In genomic region chr6:33962673-33963072, GRCh38 we compare ENCODE assay signal across 23 cellular contexts.
"Had no signal": no experiment of that assay in that cellular context is flagged by ENCODE, and none has a peak within 500 bp of the region (broad histone marks: within the 10 kb centered on the region; RNA-seq: fewer than 3 reads in every experiment).

No MANE protein-coding gene starts in this region.

- H3K36me3 ChIP-seq: colonic mucosa, prostate gland, right lobe of liver, tibial artery, vagina had no signal

- H3K9me3 Mint-ChIP-seq: activated naive CD4-positive, alpha-beta T cell treated with anti-CD3 and anti-CD28 coated beads, Interleukin-2, amount 50 U/mL, for 72 hours; activated T-helper 1 cell treated with anti-CD3 and anti-CD28 coated beads, Interleukin-12 subunit alpha, Interleukin-12 subunit beta, Interleukin-2, Interleukin-4 antibody, amounts not matched to agents 30 ng/mL and 10 ng/mL and 1 ng/mL, durations not matched to agents 14 hours and 24 hours and 36 hours had no signal

- ATAC-seq: left ventricle myocardium superior; natural killer cell; right lobe of liver; stimulated activated memory B cell treated with anti-CD40 and anti-IgM and Interleukin-4, amounts not matched to agents 10 μg/mL and 1 μg/mL and 100 μg/mL, for 72 hours; T-cell had no signal

- H3K4me1 Mint-ChIP-seq: stimulated activated memory B cell treated with anti-CD40 and anti-IgM and Interleukin-4, amounts not matched to agents 10 μg/mL and 1 μg/mL and 100 μg/mL, for 72 hours had no signal

- H3K27me3 ChIP-seq: colonic mucosa, right lobe of liver, vagina had no signal

- H3K4me3 Mint-ChIP-seq: activated T-helper 1 cell treated with anti-CD3 and anti-CD28 coated beads, Interleukin-12 subunit alpha, Interleukin-12 subunit beta, Interleukin-2, Interleukin-4 antibody, amounts not matched to agents 30 ng/mL and 10 ng/mL and 1 ng/mL, durations not matched to agents 14 hours and 24 hours and 36 hours; natural killer cell; stimulated activated memory B cell treated with anti-CD40 and anti-IgM and Interleukin-4, amounts not matched to agents 10 μg/mL and 1 μg/mL and 100 μg/mL, for 72 hours; T-cell had no signal

- H3K27ac Mint-ChIP-seq: activated naive CD4-positive, alpha-beta T cell treated with anti-CD3 and anti-CD28 coated beads, Interleukin-2, amount 50 U/mL, for 72 hours; activated T-helper 1 cell treated with anti-CD3 and anti-CD28 coated beads, Interleukin-12 subunit alpha, Interleukin-12 subunit beta, Interleukin-2, Interleukin-4 antibody, amounts not matched to agents 30 ng/mL and 10 ng/mL and 1 ng/mL, durations not matched to agents 14 hours and 24 hours and 36 hours; natural killer cell; stimulated activated memory B cell treated with anti-CD40 and anti-IgM and Interleukin-4, amounts not matched to agents 10 μg/mL and 1 μg/mL and 100 μg/mL, for 72 hours; T-cell had no signal

- H3K9ac ChIP-seq: SK-N-SH had no signal

- H3K4me3 ChIP-seq: colonic mucosa, prostate gland, right lobe of liver, tibial artery, vagina had no signal

- DNase-seq: activated CD4-positive, CD25-positive, alpha-beta regulatory T cell treated with anti-CD3 and anti-CD28 coated beads, Interleukin-2, amount 50 U/mL, for 72 hours; activated CD8-positive, alpha-beta memory T cell treated with anti-CD3 and anti-CD28 coated beads for 24 hours; central memory CD4-positive, alpha-beta T cell; colonic mucosa; effector CD4-positive, alpha-beta T cell; glutamatergic neuron; hypothalamus; kidney glomerular epithelial cell; left ventricle myocardium superior; mesenchymal stem cell; natural killer cell; nucleus accumbens; SK-N-SH; T-cell; T-helper 9 cell had no signal

- H3K36me3 Mint-ChIP-seq: activated naive CD4-positive, alpha-beta T cell treated with anti-CD3 and anti-CD28 coated beads, Interleukin-2, amount 50 U/mL, for 72 hours; natural killer cell; stimulated activated memory B cell treated with anti-CD40 and anti-IgM and Interleukin-4, amounts not matched to agents 10 μg/mL and 1 μg/mL and 100 μg/mL, for 72 hours; T-cell had no signal

- H3K4me1 ChIP-seq: colonic mucosa, foreskin keratinocyte, prostate gland, right lobe of liver, tibial artery had no signal

- H3K9me3 ChIP-seq: colonic mucosa, prostate gland, right lobe of liver, SK-N-SH, vagina had no signal

- H3K27ac ChIP-seq: colonic mucosa, foreskin keratinocyte, prostate gland, right lobe of liver, tibial artery, vagina had no signal
